Comparison of ENCODE assay signal across 22 cellular contexts in genomic region chr5:65630981-65631380, GRCh38.
"Had no signal": no experiment of that assay in that cellular context is flagged by ENCODE, and none has a peak within 500 bp of the region (broad histone marks: within the 10 kb centered on the region; RNA-seq: fewer than 3 reads in every experiment).

No MANE protein-coding gene starts in this region.

- FAIRE-seq: RCC 7860 had no signal

- DNase-seq: KBM-7, MV-4-11, NCI-H1048, NCI-H1105, NCI-H1417, NCI-H1436 treated with DMSO at 0.1 percent for 48 hours, NCI-H1694, NCI-H187 treated with DMSO at 0.1 percent for 48 hours, NCI-H2029 treated with DMSO at 0.1 percent for 48 hours, NCI-H2171 treated with DMSO at 0.1 percent for 48 hours, NCI-H345, NCI-H446 treated with DMSO at 0.1 percent for 48 hours, NCI-H510A treated with DMSO at 0.1 percent for 48 hours, NCI-H526, Right ventricle myocardium superior, RPMI8226, SIG-M5 had no signal

- H3K27ac Mint-ChIP-seq: IgD-negative memory B cell had no signal

- H3K9me3 Mint-ChIP-seq: IgD-negative memory B cell had no signal

- H3K9me3 ChIP-seq: SJSA1 had no signal

- H3K27me3 Mint-ChIP-seq: IgD-negative memory B cell had no signal

- H3K27me3 ChIP-seq: SJSA1 had no signal

- H3K4me3 ChIP-seq: SJSA1, SK-N-MC had no signal

- H3K27ac ChIP-seq: HL-60, SJSA1 had no signal

- H3K4me3 Mint-ChIP-seq: IgD-negative memory B cell had no signal
